Comparison of ENCODE assay signal across 1 cellular context in genomic region chr12:14770495-14771313, GRCh38.
A peak's percentile ranks its signal among the peaks of the same experiment; 100 is the strongest.
TF ChIP-seq lines count a peak whose summit lies in the region.

No MANE protein-coding gene starts in this region.

TF ChIP-seq in GM23338, 12 proteins besides CTCF, POLR2A, EP300 and RAD21 (continued from another document):
- TF ChIP-seq, protein P1, sequence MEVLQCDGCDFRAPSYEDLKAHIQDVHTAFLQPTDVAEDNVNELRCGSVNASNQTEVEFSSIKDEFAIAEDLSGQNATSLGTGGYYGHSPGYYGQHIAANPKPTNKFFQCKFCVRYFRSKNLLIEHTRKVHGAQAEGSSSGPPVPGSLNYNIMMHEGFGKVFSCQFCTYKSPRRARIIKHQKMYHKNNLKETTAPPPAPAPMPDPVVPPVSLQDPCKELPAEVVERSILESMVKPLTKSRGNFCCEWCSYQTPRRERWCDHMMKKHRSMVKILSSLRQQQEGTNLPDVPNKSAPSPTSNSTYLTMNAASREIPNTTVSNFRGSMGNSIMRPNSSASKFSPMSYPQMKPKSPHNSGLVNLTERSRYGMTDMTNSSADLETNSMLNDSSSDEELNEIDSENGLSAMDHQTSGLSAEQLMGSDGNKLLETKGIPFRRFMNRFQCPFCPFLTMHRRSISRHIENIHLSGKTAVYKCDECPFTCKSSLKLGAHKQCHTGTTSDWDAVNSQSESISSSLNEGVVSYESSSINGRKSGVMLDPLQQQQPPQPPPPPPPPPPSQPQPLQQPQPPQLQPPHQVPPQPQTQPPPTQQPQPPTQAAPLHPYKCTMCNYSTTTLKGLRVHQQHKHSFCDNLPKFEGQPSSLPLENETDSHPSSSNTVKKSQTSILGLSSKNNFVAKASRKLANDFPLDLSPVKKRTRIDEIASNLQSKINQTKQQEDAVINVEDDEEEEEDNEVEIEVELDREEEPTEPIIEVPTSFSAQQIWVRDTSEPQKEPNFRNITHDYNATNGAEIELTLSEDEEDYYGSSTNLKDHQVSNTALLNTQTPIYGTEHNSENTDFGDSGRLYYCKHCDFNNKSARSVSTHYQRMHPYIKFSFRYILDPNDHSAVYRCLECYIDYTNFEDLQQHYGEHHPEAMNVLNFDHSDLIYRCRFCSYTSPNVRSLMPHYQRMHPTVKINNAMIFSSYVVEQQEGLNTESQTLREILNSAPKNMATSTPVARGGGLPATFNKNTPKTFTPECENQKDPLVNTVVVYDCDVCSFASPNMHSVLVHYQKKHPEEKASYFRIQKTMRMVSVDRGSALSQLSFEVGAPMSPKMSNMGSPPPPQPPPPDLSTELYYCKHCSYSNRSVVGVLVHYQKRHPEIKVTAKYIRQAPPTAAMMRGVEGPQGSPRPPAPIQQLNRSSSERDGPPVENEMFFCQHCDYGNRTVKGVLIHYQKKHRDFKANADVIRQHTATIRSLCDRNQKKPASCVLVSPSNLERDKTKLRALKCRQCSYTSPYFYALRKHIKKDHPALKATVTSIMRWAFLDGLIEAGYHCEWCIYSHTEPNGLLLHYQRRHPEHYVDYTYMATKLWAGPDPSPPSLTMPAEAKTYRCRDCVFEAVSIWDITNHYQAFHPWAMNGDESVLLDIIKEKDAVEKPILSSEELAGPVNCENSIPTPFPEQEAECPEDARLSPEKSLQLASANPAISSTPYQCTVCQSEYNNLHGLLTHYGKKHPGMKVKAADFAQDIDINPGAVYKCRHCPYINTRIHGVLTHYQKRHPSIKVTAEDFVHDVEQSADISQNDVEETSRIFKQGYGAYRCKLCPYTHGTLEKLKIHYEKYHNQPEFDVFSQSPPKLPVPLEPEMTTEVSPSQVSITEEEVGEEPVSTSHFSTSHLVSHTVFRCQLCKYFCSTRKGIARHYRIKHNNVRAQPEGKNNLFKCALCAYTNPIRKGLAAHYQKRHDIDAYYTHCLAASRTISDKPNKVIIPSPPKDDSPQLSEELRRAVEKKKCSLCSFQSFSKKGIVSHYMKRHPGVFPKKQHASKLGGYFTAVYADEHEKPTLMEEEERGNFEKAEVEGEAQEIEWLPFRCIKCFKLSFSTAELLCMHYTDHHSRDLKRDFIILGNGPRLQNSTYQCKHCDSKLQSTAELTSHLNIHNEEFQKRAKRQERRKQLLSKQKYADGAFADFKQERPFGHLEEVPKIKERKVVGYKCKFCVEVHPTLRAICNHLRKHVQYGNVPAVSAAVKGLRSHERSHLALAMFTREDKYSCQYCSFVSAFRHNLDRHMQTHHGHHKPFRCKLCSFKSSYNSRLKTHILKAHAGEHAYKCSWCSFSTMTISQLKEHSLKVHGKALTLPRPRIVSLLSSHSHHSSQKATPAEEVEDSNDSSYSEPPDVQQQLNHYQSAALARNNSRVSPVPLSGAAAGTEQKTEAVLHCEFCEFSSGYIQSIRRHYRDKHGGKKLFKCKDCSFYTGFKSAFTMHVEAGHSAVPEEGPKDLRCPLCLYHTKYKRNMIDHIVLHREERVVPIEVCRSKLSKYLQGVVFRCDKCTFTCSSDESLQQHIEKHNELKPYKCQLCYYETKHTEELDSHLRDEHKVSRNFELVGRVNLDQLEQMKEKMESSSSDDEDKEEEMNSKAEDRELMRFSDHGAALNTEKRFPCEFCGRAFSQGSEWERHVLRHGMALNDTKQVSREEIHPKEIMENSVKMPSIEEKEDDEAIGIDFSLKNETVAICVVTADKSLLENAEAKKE (CRISPR knock-in tag; IDR thresholded peaks at IDR 0.05): no peak
- no peak for TF ChIP-seq ZNF114 (CRISPR knock-in tag; IDR thresholded peaks at IDR 0.05)
- TF ChIP-seq STAT1 (IDR thresholded peaks at IDR 0.05; ENCODE audit: unreplicated experiment): no peak
- TF ChIP-seq, protein P2, sequence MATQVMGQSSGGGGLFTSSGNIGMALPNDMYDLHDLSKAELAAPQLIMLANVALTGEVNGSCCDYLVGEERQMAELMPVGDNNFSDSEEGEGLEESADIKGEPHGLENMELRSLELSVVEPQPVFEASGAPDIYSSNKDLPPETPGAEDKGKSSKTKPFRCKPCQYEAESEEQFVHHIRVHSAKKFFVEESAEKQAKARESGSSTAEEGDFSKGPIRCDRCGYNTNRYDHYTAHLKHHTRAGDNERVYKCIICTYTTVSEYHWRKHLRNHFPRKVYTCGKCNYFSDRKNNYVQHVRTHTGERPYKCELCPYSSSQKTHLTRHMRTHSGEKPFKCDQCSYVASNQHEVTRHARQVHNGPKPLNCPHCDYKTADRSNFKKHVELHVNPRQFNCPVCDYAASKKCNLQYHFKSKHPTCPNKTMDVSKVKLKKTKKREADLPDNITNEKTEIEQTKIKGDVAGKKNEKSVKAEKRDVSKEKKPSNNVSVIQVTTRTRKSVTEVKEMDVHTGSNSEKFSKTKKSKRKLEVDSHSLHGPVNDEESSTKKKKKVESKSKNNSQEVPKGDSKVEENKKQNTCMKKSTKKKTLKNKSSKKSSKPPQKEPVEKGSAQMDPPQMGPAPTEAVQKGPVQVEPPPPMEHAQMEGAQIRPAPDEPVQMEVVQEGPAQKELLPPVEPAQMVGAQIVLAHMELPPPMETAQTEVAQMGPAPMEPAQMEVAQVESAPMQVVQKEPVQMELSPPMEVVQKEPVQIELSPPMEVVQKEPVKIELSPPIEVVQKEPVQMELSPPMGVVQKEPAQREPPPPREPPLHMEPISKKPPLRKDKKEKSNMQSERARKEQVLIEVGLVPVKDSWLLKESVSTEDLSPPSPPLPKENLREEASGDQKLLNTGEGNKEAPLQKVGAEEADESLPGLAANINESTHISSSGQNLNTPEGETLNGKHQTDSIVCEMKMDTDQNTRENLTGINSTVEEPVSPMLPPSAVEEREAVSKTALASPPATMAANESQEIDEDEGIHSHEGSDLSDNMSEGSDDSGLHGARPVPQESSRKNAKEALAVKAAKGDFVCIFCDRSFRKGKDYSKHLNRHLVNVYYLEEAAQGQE (IDR thresholded peaks at IDR 0.05; ENCODE audit: unreplicated experiment): no peak
- TF ChIP-seq POLR2AphosphoS5 (IDR thresholded peaks at IDR 0.05; ENCODE audit: low read depth): peak; percentile 99
- peak; percentile 30; the same call in 1 of the 2 replicates for TF ChIP-seq NANOG (IDR thresholded peaks at IDR 0.05; ENCODE audit: borderline replicate concordance)
TF ChIP-seq in GM23338: peak in this region for 3.
